ENCODE assay signal across 15 cellular contexts in the genomic region with DNA sequence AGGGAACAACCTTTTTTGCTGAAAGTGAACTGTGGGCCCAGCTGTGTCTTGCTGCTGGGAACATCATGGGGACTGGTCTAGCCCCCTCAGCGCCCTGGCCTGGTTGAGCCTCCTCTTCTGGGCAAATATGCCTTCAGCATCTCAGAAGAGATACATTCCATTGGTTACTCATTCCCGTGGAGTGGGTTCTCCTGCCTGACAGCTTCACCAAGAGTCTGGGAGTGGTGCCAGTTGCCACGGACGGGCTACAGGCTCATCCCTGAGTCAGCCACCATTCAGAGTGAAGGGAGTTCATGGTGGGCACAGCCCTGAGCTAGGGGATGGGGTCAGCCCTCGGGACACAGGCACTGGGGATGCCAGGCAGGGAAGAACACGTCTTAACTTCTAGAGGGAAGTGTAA.
DNase-seq lines count a peak whose midpoint lies in the region; ATAC-seq, FAIRE-seq and TF ChIP-seq lines count a peak whose summit lies in the region.
"Had no signal": no experiment of that assay in that cellular context is flagged by ENCODE, and none has a peak within 500 bp of the region (broad histone marks: within the 10 kb centered on the region; RNA-seq: fewer than 3 reads in every experiment).

No MANE protein-coding gene starts in this region.

- H3K4me3 ChIP-seq in AG04450 (ENCODE audit: low read depth, low read length) (no peak overlapping the region), brain microvascular endothelial cell (ENCODE audit: low read depth, low read length) (no peak overlapping the region), kidney (ENCODE audit: low read length in 2 of 2) (no peak overlapping the region)

- H3K27ac Mint-ChIP-seq in HFFc6, result peak overlapping the region; percentile 70; the same call in 1 of the 2 replicates
- H3K27ac Mint-ChIP-seq: activated T-helper 17 cell treated with anti-CD3 and anti-CD28 coated beads, Interleukin-2, amount 50 U/mL, for 72 hours; CD4-positive, alpha-beta memory T cell; H9 had no signal

- CTCF ChIA-PET in AG04450 (lab: Charles Lee), result interaction anchor here (1.7 kb wide), 1 partner anchor 21 kb away, joined by 8 read pairs; no protein-coding TSS in a partner anchor

- POLR2A ChIA-PET in AG04450 (lab: Yijun Ruan, JAX), result no interaction called here

- no peaks in the 10 kb centered on the region; the same call in 1 of the 2 replicates for H3K9me3 Mint-ChIP-seq in HFFc6
- H3K9me3 Mint-ChIP-seq: activated T-helper 17 cell treated with anti-CD3 and anti-CD28 coated beads, Interleukin-2, amount 50 U/mL, for 72 hours; H9 had no signal

- no peaks in the 10 kb centered on the region for H3K36me3 ChIP-seq in brain microvascular endothelial cell (replicated peaks)
- H3K36me3 ChIP-seq in kidney (ENCODE audit: control insufficient read depth in 1 of 2, insufficient read depth in 2 of 2, low read length in 2 of 2), result no peaks in the 10 kb centered on the region

- peaks cover 0 to 8% of the 10 kb centered on the region in 2 donors for H3K4me1 ChIP-seq in kidney (ENCODE audit: control insufficient read depth in 1 of 2, insufficient read depth in 1 of 2, low read depth in 1 of 2, low read length in 2 of 2)

- intact Hi-C loops in kidney (cut with DNase I), result no loop called here

- H3K27me3 Mint-ChIP-seq in HFFc6 (ENCODE audit: insufficient read depth), result peaks cover 23% of the 10 kb centered on the region

- no peaks in the 10 kb centered on the region for H3K36me3 Mint-ChIP-seq in HFFc6 (ENCODE audit: low read depth)
- H3K36me3 Mint-ChIP-seq: CD4-positive, alpha-beta memory T cell had no signal

- no peak for ATAC-seq in GM19035 (IDR thresholded peaks at IDR 0.05; ENCODE audit: unreplicated experiment)
- ATAC-seq: activated T-helper 17 cell treated with anti-CD3 and anti-CD28 coated beads, Interleukin-2, amount 50 U/mL, for 72 hours; HepG2 had no signal

- no peak overlapping the region for H3K4me3 Mint-ChIP-seq in HFFc6
- H3K4me3 Mint-ChIP-seq: activated T-helper 17 cell treated with anti-CD3 and anti-CD28 coated beads, Interleukin-2, amount 50 U/mL, for 72 hours; H9 had no signal

- no peak overlapping the region for H3K9ac ChIP-seq in kidney (ENCODE audit: low read length in 2 of 2)

- H3K9me3 ChIP-seq in AG04450 (ENCODE audit: control insufficient read depth, insufficient read depth, low read length), result no peaks in the 10 kb centered on the region
- H3K9me3 ChIP-seq in kidney (ENCODE audit: control insufficient read depth in 1 of 2, low read length in 2 of 2), result no peaks in the 10 kb centered on the region

- DNase-seq in AG04450 (ENCODE audit: low read depth, low spot score), result peak; percentile 2
- DNase-seq in HFFc6, result peak; percentile 86
- DNase-seq in brain microvascular endothelial cell, result peak; percentile 57
- DNase-seq in kidney, result no peak
- no peak for DNase-seq in ureter (ENCODE audit: low spot score)
- no peak for DNase-seq in kidney glomerular epithelial cell (lab: John Stamatoyannopoulos, UW)
- no peak for DNase-seq in stimulated activated CD4-positive, alpha-beta T cell treated with anti-CD3 and anti-CD28 coated beads, Interleukin-1b, Interleukin-23, amount 100 ng/mL, for 48 hours
- DNase-seq: caudate nucleus; CD4-positive, alpha-beta memory T cell; foreskin melanocyte; H9; nucleus accumbens had no signal

- TF ChIP-seq CTCF in AG04450 (IDR thresholded peaks at IDR 0.05; ENCODE audit: low read depth, low read length), result no peak
- TF ChIP-seq CTCF in HFFc6 (IDR thresholded peaks at IDR 0.05), result no peak
- no peak for TF ChIP-seq CTCF in brain microvascular endothelial cell (IDR thresholded peaks at IDR 0.05; ENCODE audit: low read depth, low read length, missing control alignments)
- no peak for TF ChIP-seq CTCF in kidney (IDR thresholded peaks at IDR 0.05; ENCODE audit: borderline replicate concordance, extremely low read depth, insufficient read depth)

- H3K27me3 ChIP-seq in AG04450 (ENCODE audit: control insufficient read depth, insufficient read depth, low read length) (peaks cover 2% of the 10 kb centered on the region), brain microvascular endothelial cell (replicated peaks) (no peaks in the 10 kb centered on the region)

- H3K27ac ChIP-seq in AG04450 (ENCODE audit: low read depth, low read length) (no peak overlapping the region), brain microvascular endothelial cell (no peak overlapping the region), kidney (ENCODE audit: low read depth in 2 of 2, low read length in 2 of 2) (peak overlapping the region; percentile 60 to 63)

- peaks cover 36% of the 10 kb centered on the region for H3K4me1 Mint-ChIP-seq in HFFc6 (ENCODE audit: low read depth)
- H3K4me1 Mint-ChIP-seq: H9 had no signal

- in situ Hi-C loops in brain microvascular endothelial cell (cut with HindIII; ENCODE audit: low pct_ligation_motif_present, low sequenced_read_pairs), result no loop called here

- no peak for FAIRE-seq in kidney (lab: Jason Lieb, UNC)
- FAIRE-seq: HepG2 had no signal

Comparison
In these comparisons a context has a peak if more than half of its experiments do, and no peak if none do; other contexts are left out.
1. DNase-seq: peak in AG04450 (single experiment), HFFc6 (single experiment) and brain microvascular endothelial cell (single experiment); none in kidney (single experiment), ureter (single experiment), kidney glomerular epithelial cell (single experiment) and stimulated activated CD4-positive, alpha-beta T cell treated with anti-CD3 and anti-CD28 coated beads, Interleukin-1b, Interleukin-23, amount 100 ng/mL, for 48 hours (single experiment).
2. H3K27ac ChIP-seq: peak in kidney (2 of 2); none in AG04450 (single experiment) and brain microvascular endothelial cell (single experiment).